Comparison of ENCODE assay signal across 10 cellular contexts in the genomic region with DNA sequence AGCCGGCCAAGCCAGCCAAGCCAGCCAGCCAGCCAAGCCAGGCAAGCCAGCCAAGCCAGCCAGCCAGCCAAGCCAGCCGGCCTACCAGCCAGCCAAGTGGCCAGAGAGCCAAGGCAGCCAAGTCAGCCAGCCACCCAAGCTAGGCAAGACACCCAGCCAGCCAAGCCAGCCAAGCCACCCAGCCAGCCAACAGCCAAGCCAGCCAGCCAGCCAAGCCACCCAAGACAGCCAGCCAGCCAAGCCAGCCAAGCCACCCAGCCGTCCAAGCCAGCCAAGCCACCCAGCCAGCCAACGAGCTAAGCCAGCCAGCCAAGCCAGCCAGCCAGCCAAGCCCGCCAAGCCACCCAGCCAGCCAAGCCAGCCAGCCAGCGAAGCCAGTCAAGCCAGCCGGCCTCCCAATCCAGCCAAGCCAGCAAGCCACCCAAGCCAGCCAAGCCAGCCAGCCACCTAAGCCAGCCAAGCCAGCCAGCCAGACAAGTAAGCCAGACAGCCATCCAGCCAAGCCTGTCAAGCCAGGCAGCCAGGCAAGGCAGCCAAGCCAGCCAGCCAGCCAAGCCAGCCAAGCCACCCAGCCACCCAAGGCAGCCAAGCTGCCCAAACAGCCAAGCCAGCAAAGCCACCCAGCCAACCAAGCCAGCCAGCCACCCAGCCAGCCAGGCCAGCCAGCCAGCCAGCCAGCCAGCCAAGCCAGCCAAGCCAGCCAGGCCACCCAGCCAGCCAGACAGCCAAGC.
DNase-seq lines count a peak whose midpoint lies in the region; ATAC-seq and TF ChIP-seq lines count a peak whose summit lies in the region.
"Had no signal": no experiment of that assay in that cellular context is flagged by ENCODE, and none has a peak within 500 bp of the region (broad histone marks: within the 10 kb centered on the region; RNA-seq: fewer than 3 reads in every experiment).

No MANE protein-coding gene starts in this region.

- H3K4me3 ChIP-seq in CD4-positive, CD25-positive, alpha-beta regulatory T cell (ENCODE audit: low read depth, low read length) = no peak overlapping the region
- H3K4me3 ChIP-seq in endodermal cell (ENCODE audit: low read length) = peak overlapping the region; percentile 2

- no peaks in the 10 kb centered on the region for H3K27me3 Mint-ChIP-seq in CD4-positive, CD25-positive, alpha-beta regulatory T cell
- H3K27me3 Mint-ChIP-seq in endodermal cell (ENCODE audit: insufficient read depth) (no peaks in the 10 kb centered on the region), immature natural killer cell (ENCODE audit: low read depth in 3 of 3) (peaks cover 0 to 6% (median 0%) of the 10 kb centered on the region in 3 donors)
- H3K27me3 Mint-ChIP-seq: stimulated activated naive CD8-positive, alpha-beta T cell treated with anti-CD3 and anti-CD28 coated beads, Interleukin-15, Interleukin-2, amounts not matched to agents 100 ng/mL and 50 ng/mL, for 24 hours had no signal

- H3K36me3 Mint-ChIP-seq in CD4-positive, CD25-positive, alpha-beta regulatory T cell = no peaks in the 10 kb centered on the region
- H3K36me3 Mint-ChIP-seq in endodermal cell (ENCODE audit: low read depth) (peaks cover 6% of the 10 kb centered on the region), immature natural killer cell (peaks cover 0 to 3% (median 0%) of the 10 kb centered on the region in 3 donors)

- ATAC-seq in CD4-positive, CD25-positive, alpha-beta regulatory T cell (ENCODE audit: low read depth in 2 of 2) = peak in 1 of 2 donors; percentile 27
- ATAC-seq in omental fat pad (ENCODE audit: low FRiP score) = peak; percentile 85

- no peaks in the 10 kb centered on the region for H3K4me1 ChIP-seq in CD4-positive, CD25-positive, alpha-beta regulatory T cell (ENCODE audit: control insufficient read depth, insufficient read depth, low read length, poor library complexity, severe bottlenecking)
- H3K4me1 ChIP-seq in endodermal cell (ENCODE audit: control insufficient read depth, insufficient read depth, low read length) = no peaks in the 10 kb centered on the region

- H3K9me3 Mint-ChIP-seq in CD4-positive, CD25-positive, alpha-beta regulatory T cell = peaks cover 0 to 8% (median 0%) of the 10 kb centered on the region in 7 donors
- H3K9me3 Mint-ChIP-seq in endodermal cell (peaks cover 19% of the 10 kb centered on the region), immature natural killer cell (peaks cover 0 to 12% (median 8%) of the 10 kb centered on the region in 6 donors)
- H3K9me3 Mint-ChIP-seq: activated naive CD4-positive, alpha-beta T cell treated with anti-CD3 and anti-CD28 coated beads, Interleukin-2, amount 50 U/mL, for 24 hours had no signal

- no peak overlapping the region for H3K4me3 Mint-ChIP-seq in CD4-positive, CD25-positive, alpha-beta regulatory T cell
- H3K4me3 Mint-ChIP-seq in endodermal cell (no peak overlapping the region), immature natural killer cell (no peak overlapping the region)
- H3K4me3 Mint-ChIP-seq: activated naive CD4-positive, alpha-beta T cell treated with anti-CD3 and anti-CD28 coated beads, Interleukin-2, amount 50 U/mL, for 24 hours; stimulated activated naive CD8-positive, alpha-beta T cell treated with anti-CD3 and anti-CD28 coated beads, Interleukin-15, Interleukin-2, amounts not matched to agents 100 ng/mL and 50 ng/mL, for 24 hours had no signal

- DNase-seq in CD4-positive, CD25-positive, alpha-beta regulatory T cell = peak in 2 of 3 donors; percentile 24 to 41
- DNase-seq in SK-MEL-5 (ENCODE audit: low read depth, low spot score) (peak; percentile 32), endodermal cell (peak; percentile 86), omental fat pad (ENCODE audit: low spot score) (peak; percentile 96), C1 segment of cervical spinal cord (lab: John Stamatoyannopoulos, UW) (no peak), NCI-H1092 treated with DMSO at 0.1 percent for 48 hours (lab: John Stamatoyannopoulos, UW) (no peak), NCI-H146 treated with DMSO at 0.1 percent for 48 hours (lab: John Stamatoyannopoulos, UW; ENCODE audit: unreplicated experiment) (no peak), immature natural killer cell (no peak)

- H3K9ac ChIP-seq in endodermal cell (ENCODE audit: extremely low read depth, low read length, poor library complexity, severe bottlenecking) = no peak overlapping the region

- no peaks in the 10 kb centered on the region for H3K27me3 ChIP-seq in CD4-positive, CD25-positive, alpha-beta regulatory T cell (ENCODE audit: control insufficient read depth, insufficient read depth, low read length)
- no peaks in the 10 kb centered on the region for H3K27me3 ChIP-seq in endodermal cell (ENCODE audit: control insufficient read depth, insufficient read depth, low read length, poor library complexity, severe bottlenecking)

- H3K27ac ChIP-seq in CD4-positive, CD25-positive, alpha-beta regulatory T cell (ENCODE audit: insufficient read depth, low read length, poor library complexity, severe bottlenecking) = no peak overlapping the region
- H3K27ac ChIP-seq in endodermal cell (ENCODE audit: low read depth, low read length) = no peak overlapping the region

- H3K27ac Mint-ChIP-seq in CD4-positive, CD25-positive, alpha-beta regulatory T cell = no peak overlapping the region
- no peak overlapping the region for H3K27ac Mint-ChIP-seq in endodermal cell
- no peak overlapping the region for H3K27ac Mint-ChIP-seq in immature natural killer cell
- H3K27ac Mint-ChIP-seq: activated naive CD4-positive, alpha-beta T cell treated with anti-CD3 and anti-CD28 coated beads, Interleukin-2, amount 50 U/mL, for 24 hours; stimulated activated naive CD8-positive, alpha-beta T cell treated with anti-CD3 and anti-CD28 coated beads, Interleukin-15, Interleukin-2, amounts not matched to agents 100 ng/mL and 50 ng/mL, for 24 hours had no signal

- peaks cover 0 to 21% of the 10 kb centered on the region in 2 experiments for H3K9me3 ChIP-seq in CD4-positive, CD25-positive, alpha-beta regulatory T cell (ENCODE audit: control insufficient read depth in 2 of 2, low read length in 2 of 2)
- H3K9me3 ChIP-seq in endodermal cell (ENCODE audit: control insufficient read depth, low read length) = peaks cover 65% of the 10 kb centered on the region

- 71 to 78% methylated on average over 6 to 7 of the region's 7 CpGs for WGBS in endodermal cell (ENCODE audit: insufficient coverage in 1 of 2, insufficient read length in 1 of 2), 2 experiments

- H3K4me1 Mint-ChIP-seq in CD4-positive, CD25-positive, alpha-beta regulatory T cell = no peaks in the 10 kb centered on the region
- H3K4me1 Mint-ChIP-seq in endodermal cell = no peaks in the 10 kb centered on the region
- H3K4me1 Mint-ChIP-seq in immature natural killer cell = no peaks in the 10 kb centered on the region
- H3K4me1 Mint-ChIP-seq: activated naive CD4-positive, alpha-beta T cell treated with anti-CD3 and anti-CD28 coated beads, Interleukin-2, amount 50 U/mL, for 24 hours had no signal

- no peaks in the 10 kb centered on the region for H3K36me3 ChIP-seq in CD4-positive, CD25-positive, alpha-beta regulatory T cell (ENCODE audit: control insufficient read depth, insufficient read depth, low read length)
- no peaks in the 10 kb centered on the region for H3K36me3 ChIP-seq in endodermal cell (ENCODE audit: control insufficient read depth, insufficient read depth, low read length)

- in situ Hi-C loops in SK-MEL-5 (cut with HindIII; ENCODE audit: low pct_unique_long_range_greater_than_20kb, low sequenced_read_pairs) = no loop called here

- no peak for TF ChIP-seq CTCF in endodermal cell (conservative IDR thresholded peaks at IDR 0.05)
- TF ChIP-seq CTCF in omental fat pad (IDR thresholded peaks at IDR 0.05) = peak in 1 of 3 donors; percentile 66

Comparison
In these comparisons a context has a peak if more than half of its experiments do, and no peak if none do; other contexts are left out.
1. DNase-seq: peak in CD4-positive, CD25-positive, alpha-beta regulatory T cell (2 of 3), SK-MEL-5 (single experiment), endodermal cell (single experiment) and omental fat pad (single experiment); none in C1 segment of cervical spinal cord (0 of 14), NCI-H1092 treated with DMSO at 0.1 percent for 48 hours (single experiment), NCI-H146 treated with DMSO at 0.1 percent for 48 hours (single experiment) and immature natural killer cell (0 of 3).